ENCODE assay signal across 9 cellular contexts in the genomic region with DNA sequence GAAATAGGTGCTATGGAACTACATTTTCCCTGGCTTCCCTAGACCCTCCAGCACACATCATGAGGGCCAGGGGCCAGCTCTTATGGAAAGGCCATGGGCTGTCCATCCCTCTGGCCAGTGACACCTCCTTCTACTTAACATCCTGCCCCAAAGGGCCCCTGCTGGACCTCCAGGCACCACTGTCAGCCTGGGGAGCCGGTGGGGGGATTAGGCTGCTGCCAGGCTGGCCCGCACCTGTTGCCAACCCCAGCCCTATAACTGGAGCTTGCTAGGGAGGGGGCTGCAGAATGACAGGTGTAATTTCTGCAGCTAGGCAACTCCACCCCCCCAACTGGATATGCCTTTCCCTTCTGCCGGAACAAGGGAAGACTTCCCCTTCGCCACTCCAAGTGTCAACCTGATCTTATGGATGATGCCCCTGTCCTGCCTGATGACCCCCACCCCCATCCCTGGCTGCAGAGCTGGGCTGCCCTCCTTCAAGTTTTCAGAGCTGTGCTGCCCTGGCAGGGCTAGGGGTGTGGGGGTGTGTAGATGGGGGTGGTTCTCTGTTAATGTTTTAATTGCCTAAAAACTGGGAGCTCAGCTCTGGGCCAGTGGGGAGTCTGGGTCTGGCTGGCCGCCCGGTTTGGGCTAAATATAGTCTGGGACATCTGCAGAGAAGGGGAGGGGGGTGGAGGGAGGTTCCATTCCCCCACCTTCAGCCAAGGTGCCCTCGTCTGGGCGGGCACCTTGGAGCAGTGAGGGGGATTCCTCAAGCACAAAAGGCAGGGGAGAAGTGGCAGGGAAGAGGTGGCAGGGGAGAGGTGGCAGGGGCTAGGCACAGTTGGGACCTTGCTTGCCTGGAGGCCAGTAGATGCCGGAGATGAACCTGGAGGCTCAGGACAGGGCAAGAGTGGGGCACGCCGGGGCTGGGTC. TPM values are rescaled to one million over a fixed set of nuclear protein-coding genes. Genes with fewer than 3 reads are reported as not detected.
A peak's percentile ranks its signal among the peaks of the same experiment; 100 is the strongest.
DNase-seq lines count a peak whose midpoint lies in the region; ATAC-seq and TF ChIP-seq lines count a peak whose summit lies in the region.
"Had no signal": no experiment of that assay in that cellular context is flagged by ENCODE, and none has a peak within 500 bp of the region (broad histone marks: within the 10 kb centered on the region; RNA-seq: fewer than 3 reads in every experiment).

No MANE protein-coding gene starts in this region.

- H3K4me1 Mint-ChIP-seq in activated CD4-positive, alpha-beta T cell treated with anti-CD3 and anti-CD28 coated beads for 36 hours = peaks cover 80% of the 10 kb centered on the region
- peaks cover 20% of the 10 kb centered on the region for H3K4me1 Mint-ChIP-seq in Caco-2 (ENCODE audit: low read depth, unreplicated experiment)

- H3K27me3 ChIP-seq in adipocyte (replicated peaks; ENCODE audit: control insufficient read depth, insufficient read depth, low read length) (no peaks in the 10 kb centered on the region), thyroid gland (no peaks in the 10 kb centered on the region), Caco-2 (replicated peaks; ENCODE audit: control insufficient read depth, insufficient read depth, low read length) (no peaks in the 10 kb centered on the region)

- H3K27me3 Mint-ChIP-seq in activated CD4-positive, alpha-beta T cell treated with anti-CD3 and anti-CD28 coated beads for 36 hours = no peaks in the 10 kb centered on the region
- no peaks in the 10 kb centered on the region for H3K27me3 Mint-ChIP-seq in Caco-2 (ENCODE audit: insufficient read depth, unreplicated experiment)

- H3K36me3 ChIP-seq in adipocyte (ENCODE audit: control insufficient read depth, insufficient read depth, low read length, severe bottlenecking) = no peaks in the 10 kb centered on the region
- H3K36me3 ChIP-seq in thyroid gland = no peaks in the 10 kb centered on the region
- no peaks in the 10 kb centered on the region for H3K36me3 ChIP-seq in Caco-2 (ENCODE audit: control insufficient read depth, insufficient read depth, low read length)

- no peak for TF ChIP-seq POLR2A in thyroid gland (IDR thresholded peaks at IDR 0.05)

- WGBS in thyroid gland, 2 donors = 3 to 30% methylated on average over 7 to 11 of the region's 11 CpGs

- H3K4me1 ChIP-seq in adipocyte (ENCODE audit: control insufficient read depth, insufficient read depth, low read length) (peaks cover 76% of the 10 kb centered on the region), thyroid gland (peaks cover 83 to 85% of the 10 kb centered on the region in 2 donors), Caco-2 (peaks cover 17% of the 10 kb centered on the region)

- no peaks in the 10 kb centered on the region for H3K9me3 Mint-ChIP-seq in activated CD4-positive, alpha-beta T cell treated with anti-CD3 and anti-CD28 coated beads for 36 hours (ENCODE audit: low read depth)
- no peaks in the 10 kb centered on the region for H3K9me3 Mint-ChIP-seq in Caco-2 (ENCODE audit: unreplicated experiment)

- no TSS peak for BruUV-seq in Caco-2 (replicated peaks; lab: Mats Ljungman, UMichigan)

- peak overlapping the region; percentile 91 for H3K27ac Mint-ChIP-seq in activated CD4-positive, alpha-beta T cell treated with anti-CD3 and anti-CD28 coated beads for 36 hours
- H3K27ac Mint-ChIP-seq in Caco-2 (ENCODE audit: unreplicated experiment) = no peak overlapping the region

- POLR2A ChIA-PET in activated CD4-positive, alpha-beta T cell treated with anti-CD3 and anti-CD28 coated beads for 36 hours (lab: Charles Lee) = interaction anchor here (0.6 to 1.5 kb wide), 4 partner anchors 9 to 328 kb away, joined by 3 to 7 read pairs (median 3); no protein-coding TSS in a partner anchor
- POLR2A ChIA-PET in Caco-2 (lab: Charles Lee) = interaction anchor here (0.5 kb wide), 1 partner anchor 153 kb away, joined by 3 read pairs; no protein-coding TSS in a partner anchor

- H3K27ac ChIP-seq in thyroid gland = peak overlapping the region; percentile 59 to 96 (median 93)

- peak overlapping the region; percentile 85 for H3K4me3 Mint-ChIP-seq in activated CD4-positive, alpha-beta T cell treated with anti-CD3 and anti-CD28 coated beads for 36 hours
- H3K4me3 Mint-ChIP-seq in Caco-2 (ENCODE audit: unreplicated experiment) = no peak overlapping the region

- peak overlapping the region; percentile 71 for H3K4me3 ChIP-seq in adipocyte (ENCODE audit: low read length)
- H3K4me3 ChIP-seq in thyroid gland (replicated peaks in 1 of 3) = peak overlapping the region in 1 of 3 donors; percentile 22
- no peak overlapping the region for H3K4me3 ChIP-seq in Caco-2 (ENCODE audit: low read depth, low read length)

- ATAC-seq in activated CD4-positive, alpha-beta T cell treated with anti-CD3 and anti-CD28 coated beads for 36 hours = no peak
- ATAC-seq in left colon = no peak

- peak; percentile 41 for DNase-seq in activated CD4-positive, alpha-beta T cell treated with anti-CD3 and anti-CD28 coated beads for 36 hours
- no peak for DNase-seq in activated CD4-positive, alpha-beta T cell treated with anti-CD3 and anti-CD28 coated beads for 48 hours
- DNase-seq in adipocyte (ENCODE audit: low read depth) (no peak), left colon (peak; percentile 44 to 52), thyroid gland (peak; percentile 77 to 83), NCI-H526 treated with DMSO at 0.1 percent for 48 hours (lab: John Stamatoyannopoulos, UW) (no peak), Caco-2 (no peak), SKM-1 treated with dmso at 0.1 percent for 144 hours (lab: John Stamatoyannopoulos, UW; ENCODE audit: unreplicated experiment) (no peak)

- peaks cover 5% of the 10 kb centered on the region for H3K36me3 Mint-ChIP-seq in activated CD4-positive, alpha-beta T cell treated with anti-CD3 and anti-CD28 coated beads for 36 hours (ENCODE audit: low read depth)
- no peaks in the 10 kb centered on the region for H3K36me3 Mint-ChIP-seq in Caco-2 (ENCODE audit: insufficient read depth, unreplicated experiment)

- H3K9me3 ChIP-seq in adipocyte (ENCODE audit: control insufficient read depth, low read length) = no peaks in the 10 kb centered on the region
- no peaks in the 10 kb centered on the region for H3K9me3 ChIP-seq in thyroid gland
- no peaks in the 10 kb centered on the region for H3K9me3 ChIP-seq in Caco-2

- intact Hi-C loops in activated CD4-positive, alpha-beta T cell treated with anti-CD3 and anti-CD28 coated beads for 36 hours (cut with DNase I, micrococcal nuclease) = loop anchor here (1.0 to 10.0 kb wide), 7 partner anchors 19 to 1367 kb away; a partner anchor contains a TSS
- intact Hi-C loops in left colon (cut with DNase I, micrococcal nuclease) (no loop called here), thyroid gland (cut with DNase I) (no loop called here), Caco-2 (cut with micrococcal nuclease; ENCODE audit: unreplicated experiment) (no loop called here)

- H3K9ac ChIP-seq in adipocyte (ENCODE audit: low read length) = peak overlapping the region; percentile 91

- TF ChIP-seq CTCF in thyroid gland (IDR thresholded peaks at IDR 0.05) = no peak
- TF ChIP-seq CTCF in Caco-2 (IDR thresholded peaks at IDR 0.05; ENCODE audit: insufficient read depth in 1 of 2, low read depth in 1 of 2, low read length in 1 of 2, severe bottlenecking in 1 of 2, unreplicated experiment in 1 of 2) = no peak

- CTCF ChIA-PET in activated CD4-positive, alpha-beta T cell treated with anti-CD3 and anti-CD28 coated beads for 36 hours (lab: Charles Lee) = interaction anchor here (0.7 to 1.6 kb wide), 5 partner anchors 15 to 240 kb away, joined by 4 read pairs; no protein-coding TSS in a partner anchor
- CTCF ChIA-PET in Caco-2 (lab: Charles Lee) = no interaction called here

RNA-seq across cellular contexts. Expression of a gene that starts 12.8 kb away (rescaled TPM):
- 10 to 100 TPM; 29.8 to 40.2 TPM for total RNA-seq in activated CD4-positive, alpha-beta T cell treated with anti-CD3 and anti-CD28 coated beads for 36 hours
- 10 to 100 TPM; 37.2 to 56.4 TPM for total RNA-seq in left colon
- total RNA-seq in thyroid gland = 10 to 100 TPM; 20.0 to 60.9 (median 35.2) TPM
- 26.6 and 27.6 TPM in 2 replicates for total RNA-seq in Caco-2 (2022)

RNA-seq across cellular contexts. Expression of a gene that starts 34.1 kb away (rescaled TPM):
- 100 to 1,000 TPM; 105 to 171 TPM for total RNA-seq in activated CD4-positive, alpha-beta T cell treated with anti-CD3 and anti-CD28 coated beads for 36 hours
- total RNA-seq in left colon (1 to 10 TPM; 5.5 to 9.0 TPM), thyroid gland (1 to 10 TPM in 1 of 4 donors, under 1 TPM in 3; 0.63 to 5.2 (median 0.79) TPM), Caco-2 (2022) (86.1 and 96.4 TPM in 2 replicates)

RNA-seq across cellular contexts. Expression of a gene that starts 42.8 kb away (rescaled TPM):
- not detected for total RNA-seq in activated CD4-positive, alpha-beta T cell treated with anti-CD3 and anti-CD28 coated beads for 36 hours
- total RNA-seq in left colon = under 1 TPM; 0.34 to 0.81 TPM
- total RNA-seq in thyroid gland = 1 to 10 TPM; 1.6 to 3.4 (median 1.7) TPM
- not detected in 2 replicates for total RNA-seq in Caco-2 (2022)
- total RNA-seq: Daoy had no signal

Comparison
In these comparisons a context has a peak if more than half of its experiments do, and no peak if none do; other contexts are left out.
1. DNase-seq: peak in activated CD4-positive, alpha-beta T cell treated with anti-CD3 and anti-CD28 coated beads for 36 hours (single experiment), left colon (2 of 2) and thyroid gland (2 of 2); none in activated CD4-positive, alpha-beta T cell treated with anti-CD3 and anti-CD28 coated beads for 48 hours (single experiment), adipocyte (single experiment), NCI-H526 treated with DMSO at 0.1 percent for 48 hours (single experiment), Caco-2 (0 of 2) and SKM-1 treated with dmso at 0.1 percent for 144 hours (single experiment).
2. intact Hi-C loops: an anchor here in activated CD4-positive, alpha-beta T cell treated with anti-CD3 and anti-CD28 coated beads for 36 hours (1.0 to 10.0 kb wide); none called in left colon, thyroid gland and Caco-2.